In genomic region chr18:32770181-32770650, GRCh38 we compare ENCODE assay signal across 9 cellular contexts. TPM values are rescaled to one million over a fixed set of nuclear protein-coding genes. Genes with fewer than 3 reads are reported as not detected.
A peak's percentile ranks its signal among the peaks of the same experiment; 100 is the strongest.
DNase-seq lines count a peak whose midpoint lies in the region; ATAC-seq and TF ChIP-seq lines count a peak whose summit lies in the region.
"Had no signal": no experiment of that assay in that cellular context is flagged by ENCODE, and none has a peak within 500 bp of the region (broad histone marks: within the 10 kb centered on the region; RNA-seq: fewer than 3 reads in every experiment).

No MANE protein-coding gene starts in this region.

- peaks cover 13% of the 10 kb centered on the region for H3K4me1 ChIP-seq in lower lobe of right lung
- peaks cover 24 to 26% of the 10 kb centered on the region in 2 donors for H3K4me1 ChIP-seq in thyroid gland
- H3K4me1 ChIP-seq in testis = peaks cover 9% of the 10 kb centered on the region

- H3K9me3 Mint-ChIP-seq in activated naive CD8-positive, alpha-beta T cell treated with anti-CD3 and anti-CD28 coated beads, Interleukin-2, amount 10 ng/mL, durations not matched to agents 7 days and 5 days = no peaks in the 10 kb centered on the region
- H3K9me3 Mint-ChIP-seq in activated naive CD8-positive, alpha-beta T cell treated with anti-CD3 and anti-CD28 coated beads for 36 hours = no peaks in the 10 kb centered on the region

- no peak for TF ChIP-seq CTCF in astrocyte of the spinal cord (IDR thresholded peaks at IDR 0.05; ENCODE audit: low read depth, low read length)
- no peak for TF ChIP-seq CTCF in lower lobe of right lung (IDR thresholded peaks at IDR 0.05)
- TF ChIP-seq CTCF in thyroid gland (IDR thresholded peaks at IDR 0.05) = no peak
- TF ChIP-seq CTCF in testis (IDR thresholded peaks at IDR 0.05) = no peak

- H3K4me3 ChIP-seq in astrocyte of the spinal cord (ENCODE audit: low read depth, low read length) = peak overlapping the region; percentile 5
- H3K4me3 ChIP-seq in lower lobe of right lung = peak overlapping the region; percentile 32
- H3K4me3 ChIP-seq in thyroid gland (replicated peaks in 1 of 3) = peak overlapping the region; percentile 9 to 61 (median 21)
- H3K4me3 ChIP-seq in testis = peak overlapping the region in 1 of 2 donors; percentile 4

- peaks cover 2% of the 10 kb centered on the region for H3K4me1 Mint-ChIP-seq in activated naive CD8-positive, alpha-beta T cell treated with anti-CD3 and anti-CD28 coated beads, Interleukin-2, amount 10 ng/mL, durations not matched to agents 7 days and 5 days
- H3K4me1 Mint-ChIP-seq in activated naive CD8-positive, alpha-beta T cell treated with anti-CD3 and anti-CD28 coated beads for 36 hours = peaks cover 5% of the 10 kb centered on the region

- ATAC-seq in activated naive CD8-positive, alpha-beta T cell treated with anti-CD3 and anti-CD28 coated beads, Interleukin-2, amount 10 ng/mL, durations not matched to agents 7 days and 5 days (ENCODE audit: low read depth) = no peak
- ATAC-seq in lower lobe of right lung = peak; percentile 20 to 27
- ATAC-seq in GM21447 (IDR thresholded peaks at IDR 0.05; ENCODE audit: unreplicated experiment) = no peak
- ATAC-seq in HG02642 (IDR thresholded peaks at IDR 0.05; ENCODE audit: poor library complexity, unreplicated experiment) = no peak

- H3K36me3 Mint-ChIP-seq in activated naive CD8-positive, alpha-beta T cell treated with anti-CD3 and anti-CD28 coated beads, Interleukin-2, amount 10 ng/mL, durations not matched to agents 7 days and 5 days = no peaks in the 10 kb centered on the region
- H3K36me3 Mint-ChIP-seq in activated naive CD8-positive, alpha-beta T cell treated with anti-CD3 and anti-CD28 coated beads for 36 hours = no peaks in the 10 kb centered on the region

- in situ Hi-C loops in astrocyte of the spinal cord (cut with HindIII; ENCODE audit: low sequenced_read_pairs) = no loop called here

- no peak overlapping the region for H3K27ac Mint-ChIP-seq in activated naive CD8-positive, alpha-beta T cell treated with anti-CD3 and anti-CD28 coated beads, Interleukin-2, amount 10 ng/mL, durations not matched to agents 7 days and 5 days
- H3K27ac Mint-ChIP-seq in activated naive CD8-positive, alpha-beta T cell treated with anti-CD3 and anti-CD28 coated beads for 36 hours = no peak overlapping the region

- no peaks in the 10 kb centered on the region for H3K9me3 ChIP-seq in lower lobe of right lung
- H3K9me3 ChIP-seq in thyroid gland = no peaks in the 10 kb centered on the region
- H3K9me3 ChIP-seq in testis = no peaks in the 10 kb centered on the region

- WGBS in thyroid gland, 2 donors = 2 to 3% methylated on average over 11 to 13 of the region's 30 CpGs
- WGBS in testis, 2 donors = 0 to 3% methylated on average over 9 to 29 of the region's 30 CpGs

- H3K36me3 ChIP-seq in lower lobe of right lung (no peaks in the 10 kb centered on the region), thyroid gland (no peaks in the 10 kb centered on the region), testis (ENCODE audit: low read depth, missing control alignments) (no peaks in the 10 kb centered on the region)

- no peak overlapping the region for H3K4me3 Mint-ChIP-seq in activated naive CD8-positive, alpha-beta T cell treated with anti-CD3 and anti-CD28 coated beads, Interleukin-2, amount 10 ng/mL, durations not matched to agents 7 days and 5 days
- no peak overlapping the region for H3K4me3 Mint-ChIP-seq in activated naive CD8-positive, alpha-beta T cell treated with anti-CD3 and anti-CD28 coated beads for 36 hours

- peak; percentile 29 for DNase-seq in activated naive CD8-positive, alpha-beta T cell treated with anti-CD3 and anti-CD28 coated beads, Interleukin-2, amount 10 ng/mL, durations not matched to agents 7 days and 5 days
- no peak for DNase-seq in activated naive CD8-positive, alpha-beta T cell treated with anti-CD3 and anti-CD28 coated beads for 36 hours
- no peak for DNase-seq in astrocyte of the spinal cord (ENCODE audit: low read depth, low spot score)
- DNase-seq in lower lobe of right lung = no peak
- DNase-seq in thyroid gland = peak in 1 of 2 donors; percentile 47
- no peak for DNase-seq in testis
- DNase-seq: T-helper 9 cell had no signal

- H3K27me3 Mint-ChIP-seq in activated naive CD8-positive, alpha-beta T cell treated with anti-CD3 and anti-CD28 coated beads, Interleukin-2, amount 10 ng/mL, durations not matched to agents 7 days and 5 days = peaks cover 53% of the 10 kb centered on the region
- H3K27me3 Mint-ChIP-seq in activated naive CD8-positive, alpha-beta T cell treated with anti-CD3 and anti-CD28 coated beads for 36 hours = peaks cover 66% of the 10 kb centered on the region

- H3K27me3 ChIP-seq in lower lobe of right lung (ENCODE audit: low read depth) (peaks cover 31% of the 10 kb centered on the region), thyroid gland (no peaks in the 10 kb centered on the region), testis (no peaks in the 10 kb centered on the region)

- intact Hi-C loops in lower lobe of right lung (cut with DNase I) (no loop called here), thyroid gland (cut with DNase I) (no loop called here), testis (cut with DNase I; ENCODE audit: low total_unique reads) (no loop called here)

- TF ChIP-seq POLR2A in thyroid gland (IDR thresholded peaks at IDR 0.05) (no peak), testis (IDR thresholded peaks at IDR 0.05) (no peak)

- H3K27ac ChIP-seq in lower lobe of right lung (no peak overlapping the region), thyroid gland (peak overlapping the region; percentile 89 to 96 (median 92)), testis (no peak overlapping the region)

- POLR2A ChIA-PET in activated naive CD8-positive, alpha-beta T cell treated with anti-CD3 and anti-CD28 coated beads, Interleukin-2, amount 10 ng/mL, durations not matched to agents 7 days and 5 days (lab: Charles Lee) = no interaction called here

RNA-seq across cellular contexts. Expression of gene KLHL14, which starts 2.6 kb away (rescaled TPM):
- total RNA-seq in activated naive CD8-positive, alpha-beta T cell treated with anti-CD3 and anti-CD28 coated beads, Interleukin-2, amount 10 ng/mL, durations not matched to agents 7 days and 5 days = not detected
- total RNA-seq in activated naive CD8-positive, alpha-beta T cell treated with anti-CD3 and anti-CD28 coated beads for 36 hours = under 1 TPM; 0.19 to 0.20 TPM
- total RNA-seq in lower lobe of right lung (0.24 TPM), thyroid gland (10 to 100 TPM; 18.9 to 36.5 (median 29.3) TPM), testis (1 to 10 TPM; 2.0 to 3.3 TPM)
- 2.7 TPM for polyA plus RNA-seq in testis (ENCODE audit: insufficient read depth, low read depth, low replicate concordance)

Comparison
In these comparisons a context has a peak if more than half of its experiments do, and no peak if none do; other contexts are left out.
1. ATAC-seq: peak in lower lobe of right lung (2 of 2); none in activated naive CD8-positive, alpha-beta T cell treated with anti-CD3 and anti-CD28 coated beads, Interleukin-2, amount 10 ng/mL, durations not matched to agents 7 days and 5 days (single experiment), GM21447 (single experiment) and HG02642 (single experiment).
2. H3K27ac ChIP-seq: peak in thyroid gland (3 of 3); none in lower lobe of right lung (single experiment) and testis (0 of 2).
3. RNA of gene KLHL14, which starts 2.6 kb away (total RNA-seq): 18.9 to 36.5 TPM in thyroid gland; 2.0 to 3.3 TPM in testis, 0.24 TPM in lower lobe of right lung (single experiment), 0.19 to 0.20 TPM in activated naive CD8-positive, alpha-beta T cell treated with anti-CD3 and anti-CD28 coated beads for 36 hours and not detected in activated naive CD8-positive, alpha-beta T cell treated with anti-CD3 and anti-CD28 coated beads, Interleukin-2, amount 10 ng/mL, durations not matched to agents 7 days and 5 days; every median in the first group is over 4 times any median in the second.